In genomic region chr2:10832228-10832936, GRCh38 we compare ENCODE assay signal across 8 cellular contexts. TPM values are rescaled to one million over a fixed set of nuclear protein-coding genes. Genes with fewer than 3 reads are reported as not detected.
DNase-seq lines count a peak whose midpoint lies in the region; ATAC-seq and TF ChIP-seq lines count a peak whose summit lies in the region.

No MANE protein-coding gene starts in this region.

- peak; percentile 93 for DNase-seq in GM13976 (ENCODE audit: low spot score)
- DNase-seq in NCI-H1694 (lab: John Stamatoyannopoulos, UW): peak; percentile 98
- peak; percentile 60 to 84 (median 72) for DNase-seq in T-helper 2 cell
- DNase-seq in amygdala (lab: John Stamatoyannopoulos, UW): peak in 53 of 56 donors; percentile 16 to 88 (median 63)
- DNase-seq in hepatic stellate cell (ENCODE audit: low spot score): peak; percentile 91
- peak; percentile 88 for DNase-seq in sigmoid colon
- DNase-seq in OCI-M2 (lab: John Stamatoyannopoulos, UW; ENCODE audit: unreplicated experiment): no peak

- H3K27ac ChIP-seq in sigmoid colon: no peak overlapping the region

- intact Hi-C loops in sigmoid colon (cut with DNase I): loop anchor here (2.0 to 10.0 kb wide), 5 partner anchors 65 to 612 kb away; partner anchors contain the start of gene KCNF1

- no peaks in the 10 kb centered on the region for H3K9me3 ChIP-seq in sigmoid colon

- in situ Hi-C loops in GM13976 (cut with MboI; ENCODE audit: low sequenced_read_pairs, unreplicated experiment): loop anchor here (25.0 kb wide), 1 partner anchor 755 kb away; no protein-coding TSS in a partner anchor

- H3K27me3 ChIP-seq in sigmoid colon: peaks cover 2 to 25% (median 6%) of the 10 kb centered on the region in 3 donors

- no peak for TF ChIP-seq EP300 in sigmoid colon (IDR thresholded peaks at IDR 0.05)

- ATAC-seq in HG02840 (IDR thresholded peaks at IDR 0.05; ENCODE audit: low FRiP score, unreplicated experiment): peak; percentile 69

- peak; percentile 99 for TF ChIP-seq CTCF in GM13976 (IDR thresholded peaks at IDR 0.05; ENCODE audit: borderline replicate concordance, control extremely low read depth, extremely low read depth, insufficient read depth, missing control alignments)
- peak; percentile 74 to 94 (median 91) for TF ChIP-seq CTCF in sigmoid colon (IDR thresholded peaks at IDR 0.05)

- TF ChIP-seq POLR2A in sigmoid colon (IDR thresholded peaks at IDR 0.05): no peak

- H3K4me1 ChIP-seq in sigmoid colon: peaks cover 0 to 31% (median 19%) of the 10 kb centered on the region in 4 donors

- H3K4me3 ChIP-seq in sigmoid colon: no peak overlapping the region

- WGBS in sigmoid colon, 2 donors: 22 to 24% methylated on average over 27 of the region's 27 CpGs

- H3K36me3 ChIP-seq in sigmoid colon: no peaks in the 10 kb centered on the region

RNA-seq across cellular contexts. Expression of gene PDIA6, which starts 19.8 kb away (rescaled TPM):
- 10 to 100 TPM; 57.3 to 90.3 (median 81.0) TPM for total RNA-seq in sigmoid colon
- polyA plus RNA-seq in sigmoid colon: 100 to 1,000 TPM in 1 of 3 donors, 10 to 100 TPM in 2; 31.8 to 211 (median 64.0) TPM
